In genomic region chr2:88055436-88056128, GRCh38 we compare ENCODE assay signal across 8 cellular contexts. TPM values are rescaled to one million over a fixed set of nuclear protein-coding genes. Genes with fewer than 3 reads are reported as not detected.
DNase-seq lines count a peak whose midpoint lies in the region; ATAC-seq and TF ChIP-seq lines count a peak whose summit lies in the region.

KRCC1 (minus strand) TSS chr2:88055783; CDS start chr2:88028563, 27,220 bp downstream.

- peak within 1 kb of the TSS; percentile 77 to 96 for H3K4me3 ChIP-seq in prostate gland

- peak within 1 kb of the TSS; percentile 93 to 97 for H3K27ac ChIP-seq in prostate gland

- H3K9me3 ChIP-seq in T-helper 17 cell (ENCODE audit: control insufficient read depth, low read length, poor library complexity, severe bottlenecking) = no peaks in the 10 kb centered on the region
- H3K9me3 ChIP-seq in prostate gland = no peaks in the 10 kb centered on the region

- TF ChIP-seq POLR2A in prostate gland (IDR thresholded peaks at IDR 0.05) = peak; percentile 97

- intact Hi-C loops in left ventricle myocardium superior (cut with micrococcal nuclease) = no loop called here
- intact Hi-C loops in prostate gland (cut with DNase I) = loop anchor here (5.0 kb wide), 2 partner anchors 112 to 132 kb away; no protein-coding TSS in a partner anchor

- under 1% methylated on average over 61 of the region's 71 CpGs for WGBS in prostate gland

- H3K4me3 Mint-ChIP-seq in T-helper 17 cell = peak within 1 kb of the TSS; percentile 96

- DNase-seq in NCI-H187 (lab: John Stamatoyannopoulos, UW) (peak; percentile 89 to 92), T-helper 17 cell (peak; percentile 91 to 95 (median 94)), amygdala (lab: John Stamatoyannopoulos, UW) (peak; percentile 43 to 98 (median 90)), left ventricle myocardium superior (peak; percentile 98), prostate gland (ENCODE audit: low spot score) (peak; percentile 94), ureter (ENCODE audit: low spot score) (peak; percentile 96)

- no peaks in the 10 kb centered on the region for H3K36me3 ChIP-seq in prostate gland

- no peaks in the 10 kb centered on the region for H3K27me3 ChIP-seq in prostate gland (replicated peaks; ENCODE audit: insufficient read depth)

- TF ChIP-seq CTCF in prostate gland (IDR thresholded peaks at IDR 0.05) = peak in 2 of 4 experiments; percentile 48 to 55

- H3K4me1 ChIP-seq in prostate gland (replicated peaks) = no peaks in the 10 kb centered on the region

- H3K27ac Mint-ChIP-seq in T-helper 17 cell = peak within 1 kb of the TSS; percentile 98

- peaks cover 39% of the 10 kb centered on the region for H3K4me1 Mint-ChIP-seq in T-helper 17 cell

- ATAC-seq in GM18502 (IDR thresholded peaks at IDR 0.05; ENCODE audit: poor library complexity, unreplicated experiment) (peak; percentile 96), HG02943 (IDR thresholded peaks at IDR 0.05; ENCODE audit: low read depth, unreplicated experiment) (peak; percentile 84), T-helper 17 cell (peak; percentile 95), left ventricle myocardium superior (peak; percentile 98)

- peaks cover 2% of the 10 kb centered on the region for H3K36me3 Mint-ChIP-seq in T-helper 17 cell (ENCODE audit: low read depth)

- H3K27me3 Mint-ChIP-seq in T-helper 17 cell = no peaks in the 10 kb centered on the region

RNA-seq across cellular contexts. Expression of gene KRCC1, which starts in this region (rescaled TPM):
- total RNA-seq in T-helper 17 cell (10 to 100 TPM in 1 of 2 donors, 1 to 10 TPM in 1; 7.8 to 10.6 TPM), left ventricle myocardium superior (24.1 TPM), prostate gland (10 to 100 TPM; 18.7 to 36.6 TPM), ureter (22.4 TPM)

Comparison
In these comparisons a context has a peak if more than half of its experiments do, and no peak if none do; other contexts are left out.
1. Peak in every context shown above with its lines: DNase-seq, ATAC-seq, H3K4me3 ChIP-seq and H3K27ac ChIP-seq.